ENCODE assay signal across 21 cellular contexts in the genomic region with DNA sequence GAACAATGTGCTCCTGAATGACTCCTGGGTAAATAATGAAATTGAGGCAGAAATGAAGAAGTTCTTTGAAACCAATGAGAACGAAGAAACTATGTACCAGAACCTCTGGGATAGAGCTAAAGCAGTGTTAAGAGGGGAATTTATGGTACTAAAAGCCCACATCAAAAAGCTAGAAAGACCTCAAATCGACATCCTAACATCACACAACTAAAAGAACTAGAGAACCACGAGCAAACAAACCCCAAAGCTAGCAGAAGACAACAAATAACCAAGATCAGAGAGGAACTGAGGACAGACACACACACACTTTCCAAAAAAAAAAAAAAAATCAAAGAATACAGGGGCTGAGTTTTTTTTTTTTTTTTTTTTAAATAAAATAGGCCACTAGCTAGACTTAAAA.
DNase-seq lines count a peak whose midpoint lies in the region; ATAC-seq and TF ChIP-seq lines count a peak whose summit lies in the region.
"Had no signal": no experiment of that assay in that cellular context is flagged by ENCODE, and none has a peak within 500 bp of the region (broad histone marks: within the 10 kb centered on the region; RNA-seq: fewer than 3 reads in every experiment).

No MANE protein-coding gene starts in this region.

- H3K36me3 ChIP-seq in CD8-positive, alpha-beta T cell (ENCODE audit: insufficient read depth, low read length) = no peaks in the 10 kb centered on the region
- H3K36me3 ChIP-seq: SJSA1 had no signal

- no peak overlapping the region for H3K4me3 Mint-ChIP-seq in activated naive CD4-positive, alpha-beta T cell treated with anti-CD3 and anti-CD28 coated beads, Interleukin-2, amount 10 ng/mL, durations not matched to agents 7 days and 5 days
- no peak overlapping the region for H3K4me3 Mint-ChIP-seq in CD8-positive, alpha-beta T cell
- peak overlapping the region; percentile 52 for H3K4me3 Mint-ChIP-seq in T-helper 17 cell
- H3K4me3 Mint-ChIP-seq in nephron progenitor cell = no peak overlapping the region
- H3K4me3 Mint-ChIP-seq: IgD-negative memory B cell had no signal

- peak overlapping the region; percentile 25 for H3K27ac Mint-ChIP-seq in activated naive CD4-positive, alpha-beta T cell treated with anti-CD3 and anti-CD28 coated beads, Interleukin-2, amount 10 ng/mL, durations not matched to agents 7 days and 5 days
- no peak overlapping the region for H3K27ac Mint-ChIP-seq in CD8-positive, alpha-beta T cell
- H3K27ac Mint-ChIP-seq in T-helper 17 cell (peak overlapping the region; percentile 4), nephron progenitor cell (peak overlapping the region; percentile 24)
- H3K27ac Mint-ChIP-seq: IgD-negative memory B cell had no signal

- intact Hi-C loops in CD8-positive, alpha-beta T cell (cut with DNase I, micrococcal nuclease) = no loop called here

- POLR2A ChIA-PET in CD8-positive, alpha-beta T cell (lab: Charles Lee) = interaction anchor here (0.8 to 2.6 kb wide), 5 partner anchors 11 to 55 kb away, joined by 3 to 6 read pairs (median 5); no protein-coding TSS in a partner anchor

- H3K9me3 Mint-ChIP-seq in activated naive CD4-positive, alpha-beta T cell treated with anti-CD3 and anti-CD28 coated beads, Interleukin-2, amount 10 ng/mL, durations not matched to agents 7 days and 5 days = peaks cover 3% of the 10 kb centered on the region
- H3K9me3 Mint-ChIP-seq in CD8-positive, alpha-beta T cell = peaks cover 4% of the 10 kb centered on the region
- peaks cover 38% of the 10 kb centered on the region for H3K9me3 Mint-ChIP-seq in nephron progenitor cell

- H3K4me3 ChIP-seq in CD8-positive, alpha-beta T cell (ENCODE audit: low read depth, low read length) = no peak overlapping the region
- H3K4me3 ChIP-seq: SJSA1 had no signal

- H3K27me3 ChIP-seq in CD8-positive, alpha-beta T cell (ENCODE audit: insufficient read depth, low read length) = no peaks in the 10 kb centered on the region
- H3K27me3 ChIP-seq: SJSA1 had no signal

- DNase-seq in activated naive CD4-positive, alpha-beta T cell treated with anti-CD3 and anti-CD28 coated beads, Interleukin-2, amount 10 ng/mL, durations not matched to agents 7 days and 5 days = no peak
- DNase-seq in activated naive CD4-positive, alpha-beta T cell treated with Interleukin-2 at 50 U/mL for 16 hours = no peak
- no peak for DNase-seq in CD8-positive, alpha-beta T cell
- DNase-seq in T-helper 17 cell (no peak), nephron progenitor cell (no peak), NCI-H2107 treated with DMSO at 0.1 percent for 48 hours (lab: John Stamatoyannopoulos, UW; ENCODE audit: unreplicated experiment) (no peak), NOMO-1 treated with dmso at 0.1 percent for 144 hours (lab: John Stamatoyannopoulos, UW; ENCODE audit: unreplicated experiment) (no peak)
- DNase-seq: DMS53, EL, GF-D8, H7, Karpas-422, MV-4-11, NCI-H1105 treated with DMSO at 0.1 percent for 48 hours, NCI-H1694, NCI-H2081, NCI-H2171 treated with DMSO at 0.1 percent for 48 hours, NCI-H526, OCI-M1 had no signal

- no peak overlapping the region for H3K27ac ChIP-seq in CD8-positive, alpha-beta T cell (ENCODE audit: low read depth, low read length)
- H3K27ac ChIP-seq: SJSA1 had no signal

- no peak for TF ChIP-seq CTCF in CD8-positive, alpha-beta T cell (IDR thresholded peaks at IDR 0.05)
- TF ChIP-seq CTCF in nephron progenitor cell (IDR thresholded peaks at IDR 0.05) = no peak

- CTCF ChIA-PET in activated naive CD4-positive, alpha-beta T cell treated with anti-CD3 and anti-CD28 coated beads, Interleukin-2, amount 10 ng/mL, durations not matched to agents 7 days and 5 days (lab: Charles Lee) = interaction anchor here (0.6 to 0.8 kb wide), 2 partner anchors 21 to 437 kb away, joined by 3 read pairs; no protein-coding TSS in a partner anchor
- CTCF ChIA-PET in CD8-positive, alpha-beta T cell (lab: Charles Lee) = interaction anchor here (0.9 to 1.1 kb wide), 2 partner anchors 9 to 10 kb away, joined by 4 read pairs; no protein-coding TSS in a partner anchor

- H3K36me3 Mint-ChIP-seq in activated naive CD4-positive, alpha-beta T cell treated with anti-CD3 and anti-CD28 coated beads, Interleukin-2, amount 10 ng/mL, durations not matched to agents 7 days and 5 days = no peaks in the 10 kb centered on the region
- H3K36me3 Mint-ChIP-seq in CD8-positive, alpha-beta T cell = no peaks in the 10 kb centered on the region
- H3K36me3 Mint-ChIP-seq in T-helper 17 cell (ENCODE audit: low read depth) = peaks cover 8% of the 10 kb centered on the region
- peaks cover 23% of the 10 kb centered on the region for H3K36me3 Mint-ChIP-seq in nephron progenitor cell (ENCODE audit: low read depth)

- peak; percentile 71 for ATAC-seq in CD8-positive, alpha-beta T cell
- ATAC-seq in T-helper 17 cell = peak; percentile 74

- peaks cover 27% of the 10 kb centered on the region for H3K4me1 Mint-ChIP-seq in activated naive CD4-positive, alpha-beta T cell treated with anti-CD3 and anti-CD28 coated beads, Interleukin-2, amount 10 ng/mL, durations not matched to agents 7 days and 5 days
- H3K4me1 Mint-ChIP-seq in CD8-positive, alpha-beta T cell (ENCODE audit: low read depth) = peaks cover 21% of the 10 kb centered on the region
- H3K4me1 Mint-ChIP-seq in T-helper 17 cell = peaks cover 20% of the 10 kb centered on the region
- H3K4me1 Mint-ChIP-seq in nephron progenitor cell = peaks cover 32% of the 10 kb centered on the region

- peaks cover 9% of the 10 kb centered on the region for H3K4me1 ChIP-seq in CD8-positive, alpha-beta T cell (ENCODE audit: insufficient read depth, low read length)

- H3K27me3 Mint-ChIP-seq in activated naive CD4-positive, alpha-beta T cell treated with anti-CD3 and anti-CD28 coated beads, Interleukin-2, amount 10 ng/mL, durations not matched to agents 7 days and 5 days = no peaks in the 10 kb centered on the region
- H3K27me3 Mint-ChIP-seq in CD8-positive, alpha-beta T cell (ENCODE audit: low read depth) = no peaks in the 10 kb centered on the region
- H3K27me3 Mint-ChIP-seq in T-helper 17 cell (no peaks in the 10 kb centered on the region), nephron progenitor cell (ENCODE audit: low read depth, poor library complexity) (no peaks in the 10 kb centered on the region)
- H3K27me3 Mint-ChIP-seq: IgD-negative memory B cell had no signal

- H3K9me3 ChIP-seq in CD8-positive, alpha-beta T cell (ENCODE audit: low read length) = no peaks in the 10 kb centered on the region
- no peaks in the 10 kb centered on the region for H3K9me3 ChIP-seq in T-helper 17 cell (ENCODE audit: control insufficient read depth, low read length, poor library complexity, severe bottlenecking)
